ENCODE assay signal across 1 cellular context in genomic region chr17:77779711-77780539, GRCh38.
TF ChIP-seq lines count a peak whose summit lies in the region.

No MANE protein-coding gene starts in this region.

TF ChIP-seq in HepG2, 621 proteins besides CTCF, POLR2A, EP300 and RAD21:
- TF ChIP-seq LCORL (IDR thresholded peaks at IDR 0.05) (0 out of 2 replicates have a peak, but pooled peaks have one; percentile 45), LCORL (CRISPR knock-in tag; IDR thresholded peaks at IDR 0.05) (no peak), MXD1 (CRISPR knock-in tag; IDR thresholded peaks at IDR 0.05) (no peak), ETV6 (CRISPR knock-in tag; conservative IDR thresholded peaks at IDR 0.05) (no peak), ZNF713 (CRISPR knock-in tag; IDR thresholded peaks at IDR 0.05) (no peak), SMAD9 (CRISPR knock-in tag; IDR thresholded peaks at IDR 0.05) (no peak)
